8 cellular contexts compared by ENCODE assay signal in genomic region chr9:112331676-112331955, GRCh38. TPM values are rescaled to one million over a fixed set of nuclear protein-coding genes. Genes with fewer than 3 reads are reported as not detected.
DNase-seq lines count a peak whose midpoint lies in the region; ATAC-seq, FAIRE-seq and TF ChIP-seq lines count a peak whose summit lies in the region.

No MANE protein-coding gene starts in this region.

- in situ Hi-C loops in K562 (cut with MboI), result no loop called here

- CTCF ChIA-PET in K562 (lab: Yijun Ruan, JAX; ENCODE audit: low intra/inter-chr PET ratio), result interaction anchor here (0.6 kb wide), 1 partner anchor 22 kb away, joined by 3 read pairs; no protein-coding TSS in a partner anchor

- whole genome bisulfite sequencing in K562 (ENCODE audit: insufficient coverage, low coverage, missing lambda C conversion rate), result 0% methylated on average over 3 of the region's 3 CpGs

- peak overlapping the region in 9 of 11 experiments; percentile 8 to 99 (median 99); a peak in 15 of 22 replicates for H3K27ac ChIP-seq in BLaER1 treated with 17β-estradiol and CSF1 and Interleukin-3, amounts not matched to agents 10 nM and 100 nM
- H3K27ac ChIP-seq in HUES6 (ENCODE audit: low read depth, low read length) (no peak overlapping the region), K562 (ENCODE audit: extremely low read depth, low read depth, low read length) (peak overlapping the region; percentile 96), mucosa of rectum (ENCODE audit: low read depth in 2 of 2, low read length in 2 of 2) (peak overlapping the region; percentile 3 to 42)

- no TSS peak for BruUV-seq in K562 (replicated peaks; lab: Mats Ljungman, UMichigan)

- peak overlapping the region; percentile 83 to 99 (median 98) for H3K4me3 ChIP-seq in BLaER1 treated with 17β-estradiol and CSF1 and Interleukin-3, amounts not matched to agents 10 nM and 100 nM
- H3K4me3 ChIP-seq in HUES6 (ENCODE audit: low read depth, low read length) (peak overlapping the region; percentile 80), K562 (peak overlapping the region; percentile 90), mucosa of rectum (ENCODE audit: low read length in 2 of 2) (peak overlapping the region; percentile 95 to 96)

- TF ChIP-seq POLR2A in K562 (conservative IDR thresholded peaks at IDR 0.05), result no peak

- peaks cover 26 to 64% (median 52%) of the 10 kb centered on the region in 11 experiments; a peak in 20 of 22 replicates for H4K20me1 ChIP-seq in BLaER1 treated with 17β-estradiol and CSF1 and Interleukin-3, amounts not matched to agents 10 nM and 100 nM
- H4K20me1 ChIP-seq in K562 (replicated peaks; ENCODE audit: control insufficient read depth, insufficient read depth, low read length), result no peaks in the 10 kb centered on the region

- peak overlapping the region; percentile 64 to 98 (median 79) for H3K4me2 ChIP-seq in BLaER1 treated with 17β-estradiol and CSF1 and Interleukin-3, amounts not matched to agents 10 nM and 100 nM
- H3K4me2 ChIP-seq in K562 (ENCODE audit: insufficient read depth, low read length), result peak overlapping the region; percentile 83

- no peak for TF ChIP-seq EP300 in K562 (IDR thresholded peaks at IDR 0.05; ENCODE audit: low read length)

- DNase-seq in K562 (ENCODE audit: extremely low read depth in 1 of 4, low spot score in 3 of 4) (no peak), frontal cortex (ENCODE audit: low spot score in 2 of 2) (no peak), DMS53 treated with DMSO at 0.1 percent for 48 hours (lab: John Stamatoyannopoulos, UW; ENCODE audit: unreplicated experiment) (no peak), omental fat pad (ENCODE audit: low spot score) (no peak)

- H2AFZ ChIP-seq in K562 (ENCODE audit: low read depth, low read length), result no peak overlapping the region

- H3K79me2 ChIP-seq in K562 (ENCODE audit: control insufficient read depth, insufficient read depth, low read length), result peaks cover 72% of the 10 kb centered on the region

- FAIRE-seq in K562 (lab: Jason Lieb, UNC) (no peak), frontal cortex (lab: Jason Lieb, UNC) (no peak)

- intact Hi-C loops in K562 (cut with micrococcal nuclease), result loop anchor here (5.0 to 10.0 kb wide), 4 partner anchors 59 to 437 kb away; partner anchors contain the start of gene UGCG

- TF ChIP-seq CTCF in K562 (IDR thresholded peaks at IDR 0.05 in 2 of 3, conservative IDR thresholded peaks at IDR 0.05 in 1 of 3; ENCODE audit: insufficient read depth in 2 of 3, low read depth in 1 of 3, low read length in 3 of 3), result no peak
- TF ChIP-seq CTCF in omental fat pad (IDR thresholded peaks at IDR 0.05), result no peak

- ATAC-seq in K562, result no peak
- no peak for ATAC-seq in omental fat pad (ENCODE audit: low FRiP score)
- ATAC-seq in GM21423 (IDR thresholded peaks at IDR 0.05; ENCODE audit: unreplicated experiment), result no peak

- no peaks in the 10 kb centered on the region for H3K27me3 ChIP-seq in BLaER1 treated with 17β-estradiol and CSF1 and Interleukin-3, amounts not matched to agents 10 nM and 100 nM
- H3K27me3 ChIP-seq in HUES6 (ENCODE audit: control insufficient read depth, insufficient read depth, low read length) (no peaks in the 10 kb centered on the region), K562 (ENCODE audit: control insufficient read depth in 2 of 2, insufficient read depth in 2 of 2, low read length in 2 of 2) (no peaks in the 10 kb centered on the region), mucosa of rectum (ENCODE audit: control insufficient read depth in 2 of 2, insufficient read depth in 2 of 2, low read length in 2 of 2) (no peaks in the 10 kb centered on the region)

- peaks cover 0 to 6% (median 0%) of the 10 kb centered on the region in 11 experiments; a peak in 4 of 22 replicates for H3K9me3 ChIP-seq in BLaER1 treated with 17β-estradiol and CSF1 and Interleukin-3, amounts not matched to agents 10 nM and 100 nM (replicated peaks in 1 of 11)
- H3K9me3 ChIP-seq in HUES6 (ENCODE audit: control insufficient read depth, insufficient read depth, low read depth, low read length) (no peaks in the 10 kb centered on the region), K562 (replicated peaks; ENCODE audit: control insufficient read depth, insufficient read depth, low read depth, low read length) (no peaks in the 10 kb centered on the region; the same call in 1 of the 2 replicates), mucosa of rectum (ENCODE audit: control insufficient read depth in 2 of 2, low read length in 2 of 2) (no peaks in the 10 kb centered on the region)

- peaks cover 13 to 48% (median 34%) of the 10 kb centered on the region in 10 experiments for H3K4me1 ChIP-seq in BLaER1 treated with 17β-estradiol and CSF1 and Interleukin-3, amounts not matched to agents 10 nM and 100 nM
- H3K4me1 ChIP-seq in HUES6 (ENCODE audit: control insufficient read depth, insufficient read depth, low read length) (peaks cover 8% of the 10 kb centered on the region), K562 (replicated peaks in 1 of 2; ENCODE audit: control insufficient read depth in 2 of 2, insufficient read depth in 2 of 2, low read length in 2 of 2) (peaks cover 7% of the 10 kb centered on the region in 2 experiments; a peak in 3 of 5 replicates), mucosa of rectum (ENCODE audit: control insufficient read depth in 2 of 2, insufficient read depth in 2 of 2, low read length in 2 of 2) (peaks cover 17% of the 10 kb centered on the region in 2 donors)

- POLR2A ChIA-PET in K562 (lab: Yijun Ruan, JAX), result interaction anchor here (0.9 to 1.5 kb wide), 3 partner anchors 48 to 233 kb away, joined by 3 to 5 read pairs (median 4); no protein-coding TSS in a partner anchor

- no peaks in the 10 kb centered on the region for H3K9me1 ChIP-seq in K562 (ENCODE audit: control insufficient read depth, insufficient read depth, low read length)

- peaks cover 0 to 26% (median 11%) of the 10 kb centered on the region in 11 experiments; a peak in 15 of 22 replicates for H3K36me3 ChIP-seq in BLaER1 treated with 17β-estradiol and CSF1 and Interleukin-3, amounts not matched to agents 10 nM and 100 nM
- H3K36me3 ChIP-seq in HUES6 (ENCODE audit: control insufficient read depth, insufficient read depth, low read length), result no peaks in the 10 kb centered on the region
- peaks cover 13% of the 10 kb centered on the region; the same call in 2 of the 3 replicates for H3K36me3 ChIP-seq in K562 (ENCODE audit: control insufficient read depth, insufficient read depth, low read length)
- no peaks in the 10 kb centered on the region for H3K36me3 ChIP-seq in mucosa of rectum (ENCODE audit: control insufficient read depth in 2 of 2, insufficient read depth in 2 of 2, low read length in 2 of 2)

- H3K9ac ChIP-seq in BLaER1 treated with 17β-estradiol and CSF1 and Interleukin-3, amounts not matched to agents 10 nM and 100 nM, result peak overlapping the region; percentile 59 to 100 (median 99); a peak in 18 of 22 replicates
- H3K9ac ChIP-seq in HUES6 (ENCODE audit: low read length), result peak overlapping the region; percentile 18
- H3K9ac ChIP-seq in K562 (ENCODE audit: insufficient read depth in 1 of 2, low read depth in 2 of 2, low read length in 2 of 2), result peak overlapping the region in 1 of 2 experiments; percentile 78; a peak in 3 of 4 replicates
- H3K9ac ChIP-seq in mucosa of rectum (ENCODE audit: low read depth in 1 of 2, low read length in 2 of 2), result peak overlapping the region; percentile 0 to 100

- TF ChIP-seq RAD21 in K562 (CRISPR knock-in tag; conservative IDR thresholded peaks at IDR 0.05 in 1 of 2, IDR thresholded peaks at IDR 0.05 in 1 of 2), result no peak

TF ChIP-seq in K562, 482 proteins besides CTCF, POLR2A, EP300 and RAD21 (continues in another document):
- TF ChIP-seq ZNF695 (CRISPR knock-in tag; IDR thresholded peaks at IDR 0.05) (no peak), ZNF146 (CRISPR knock-in tag; IDR thresholded peaks at IDR 0.05; ENCODE audit: unreplicated experiment) (no peak)

RNA-seq across cellular contexts. Expression of gene PTBP3, which starts 1.8 kb away (rescaled TPM):
- 83.3 and 94.4 TPM in 2 replicates for total RNA-seq in K562 (2011; cell fraction: chromatin; rRNA removed; ENCODE audit: low replicate concordance)
- total RNA-seq in K562 (2011; cell fraction: nucleolus; rRNA removed), result 15.2 and 20.9 TPM in 2 replicates
- 43.6 and 84.2 TPM in 2 replicates for total RNA-seq in K562 (2011; cell fraction: nucleoplasm; rRNA removed)
- total RNA-seq in K562 (2014; rRNA removed) (36.9 and 44.4 TPM in 2 replicates), K562 (2014; rRNA removed; fragmentation: Illumina TruSeq; extraction: Trizol) (83.5 and 93.8 TPM in 2 replicates), K562 (2015; rRNA removed; fragmentation: Illumina TruSeq; extraction: Trizol) (71.3 and 77.1 TPM in 2 replicates), K562 (2021) (109 and 116 TPM in 2 replicates), frontal cortex (39.5 TPM), omental fat pad (10 to 100 TPM; 24.5 to 50.3 (median 39.7) TPM)
- polyA plus RNA-seq in K562 (2011; rRNA removed) (132 and 151 TPM in 2 replicates), K562 (2014; fragmentation: Illumina TruSeq; extraction: Trizol) (60.3 and 68.0 TPM in 2 replicates), K562 (2014; fragmentation: Nextera tagmentation; extraction: Ambion mirVana) (10 to 100 TPM; 22.4 to 26.7 TPM), K562 (2014; rRNA removed) (42.0 and 45.5 TPM in 2 replicates)
- polyA plus RNA-seq in K562 (2011; cell fraction: cytosol; rRNA removed), result 122 and 173 TPM in 2 replicates
- 54.8 and 78.5 TPM in 2 replicates for polyA plus RNA-seq in K562 (2011; cell fraction: nucleus; rRNA removed)
- 34.5 and 35.0 TPM in 2 replicates for polyA plus RNA-seq in K562 (2012)
- polyA minus RNA-seq in K562 (2011; rRNA and poly(A)+ RNA removed), result 252 and 271 TPM in 2 replicates
- 85.2 and 87.1 TPM in 2 replicates for polyA minus RNA-seq in K562 (2011; cell fraction: cytosol; rRNA and poly(A)+ RNA removed)
- 22.9 and 43.9 TPM in 2 replicates for polyA minus RNA-seq in K562 (2011; cell fraction: nucleus; rRNA and poly(A)+ RNA removed)

RNA-seq across cellular contexts. Expression of gene HSDL2, which starts 48.3 kb away (rescaled TPM):
- total RNA-seq in K562 (2011; cell fraction: chromatin; rRNA removed; ENCODE audit: low replicate concordance), result 17.0 and 29.9 TPM in 2 replicates
- 11.0 and 12.2 TPM in 2 replicates for total RNA-seq in K562 (2011; cell fraction: nucleolus; rRNA removed)
- total RNA-seq in K562 (2011; cell fraction: nucleoplasm; rRNA removed), result 15.3 and 17.0 TPM in 2 replicates
- total RNA-seq in K562 (2014; rRNA removed) (22.8 and 23.1 TPM in 2 replicates), K562 (2014; rRNA removed; fragmentation: Illumina TruSeq; extraction: Trizol) (43.4 and 46.3 TPM in 2 replicates), K562 (2015; rRNA removed; fragmentation: Illumina TruSeq; extraction: Trizol) (37.6 and 40.3 TPM in 2 replicates), K562 (2021) (28.8 and 29.7 TPM in 2 replicates), frontal cortex (11.0 TPM), omental fat pad (100 to 1,000 TPM in 1 of 4 donors, 10 to 100 TPM in 3; 54.0 to 106 (median 59.9) TPM)
- polyA plus RNA-seq in K562 (2011; rRNA removed) (64.8 and 74.1 TPM in 2 replicates), K562 (2014; fragmentation: Illumina TruSeq; extraction: Trizol) (33.3 and 37.4 TPM in 2 replicates), K562 (2014; fragmentation: Nextera tagmentation; extraction: Ambion mirVana) (10 to 100 TPM; 32.7 to 35.6 TPM), K562 (2014; rRNA removed) (23.1 and 24.6 TPM in 2 replicates)
- 11.2 and 23.1 TPM in 2 replicates for polyA plus RNA-seq in K562 (2011; cell fraction: cytosol; rRNA removed)
- 7.7 and 15.4 TPM in 2 replicates for polyA plus RNA-seq in K562 (2011; cell fraction: nucleus; rRNA removed)
- polyA plus RNA-seq in K562 (2012), result 29.3 and 34.5 TPM in 2 replicates
- 98.5 and 105 TPM in 2 replicates for polyA minus RNA-seq in K562 (2011; rRNA and poly(A)+ RNA removed)
- 31.7 and 40.8 TPM in 2 replicates for polyA minus RNA-seq in K562 (2011; cell fraction: cytosol; rRNA and poly(A)+ RNA removed)
- polyA minus RNA-seq in K562 (2011; cell fraction: nucleus; rRNA and poly(A)+ RNA removed), result 7.9 and 16.2 TPM in 2 replicates
